In the genomic region with DNA sequence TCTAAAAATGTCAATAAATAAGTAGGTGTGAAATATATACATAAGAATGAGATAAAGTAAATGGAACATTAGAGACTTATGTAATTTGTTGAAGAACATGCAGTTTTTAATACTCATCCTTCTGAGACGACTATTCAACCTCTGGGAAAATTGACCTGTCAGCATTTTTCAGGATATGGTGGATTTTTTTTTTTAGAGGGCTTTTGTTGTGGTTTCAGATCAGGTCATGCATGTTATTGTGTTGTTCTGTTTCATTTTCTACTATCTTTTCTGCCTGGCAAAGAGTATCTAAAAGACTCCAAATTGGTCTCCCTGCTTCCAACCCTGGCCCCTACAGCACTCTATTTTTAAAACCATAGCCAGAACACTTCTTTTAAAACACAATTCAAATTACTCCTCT, we compare ENCODE assay signal across 23 cellular contexts.
"Had no signal": no experiment of that assay in that cellular context is flagged by ENCODE, and none has a peak within 500 bp of the region (broad histone marks: within the 10 kb centered on the region; RNA-seq: fewer than 3 reads in every experiment).

No MANE protein-coding gene starts in this region.

- DNase-seq: dorsolateral prefrontal cortex; effector CD4-positive, alpha-beta T cell; foreskin fibroblast; gastrocnemius medialis; head of caudate nucleus; left ventricle myocardium superior; lower lobe of right lung; natural killer cell; stimulated activated CD4-positive, alpha-beta T cell treated with anti-CD3 and anti-CD28 coated beads, Interleukin-12 subunit alpha, Interleukin-12 subunit beta, amount 100 ng/mL, for 4 hours; stimulated activated CD4-positive, alpha-beta T cell treated with anti-CD3 and anti-CD28 coated beads, Interleukin-1b, Interleukin-23, amount 100 ng/mL, for 48 hours; stimulated activated CD4-positive, alpha-beta T cell treated with anti-CD3 and anti-CD28 coated beads, Interleukin-4, amount 100 ng/mL, for 1 hour; stimulated activated CD8-positive, alpha-beta memory T cell treated with anti-CD3 and anti-CD28 coated beads, Interleukin-4, amount 100 ng/mL, for 48 hours; stimulated activated naive CD4-positive, alpha-beta T cell; stomach; thyroid gland; trophoblast cell had no signal

- H3K4me1 ChIP-seq: gastrocnemius medialis, lower lobe of right lung, parathyroid adenoma, stomach, thyroid gland had no signal

- H3K4me2 ChIP-seq: smooth muscle cell had no signal

- H2AFZ ChIP-seq: parathyroid adenoma had no signal

- H3K79me2 ChIP-seq: parathyroid adenoma had no signal

- H3K27me3 Mint-ChIP-seq: progenitor cell of endocrine pancreas had no signal

- H3K27me3 ChIP-seq: dorsolateral prefrontal cortex, gastrocnemius medialis, neutrophil, stomach, thyroid gland had no signal

- H3K27ac ChIP-seq: dorsolateral prefrontal cortex, epithelial cell of prostate, gastrocnemius medialis, lower lobe of right lung, neutrophil, parathyroid adenoma, stomach, thyroid gland had no signal

- H3K4me1 Mint-ChIP-seq: natural killer cell had no signal

- H3K9ac ChIP-seq: parathyroid adenoma had no signal

- H3K4me3 Mint-ChIP-seq: natural killer cell had no signal

- ATAC-seq: esophagus mucosa, gastrocnemius medialis, left ventricle myocardium superior, lower lobe of right lung, natural killer cell, sciatic nerve had no signal

- H3K36me3 ChIP-seq: gastrocnemius medialis, lower lobe of right lung, neutrophil, stomach, thyroid gland had no signal

- H3K27ac Mint-ChIP-seq: natural killer cell, progenitor cell of endocrine pancreas had no signal

- H3K4me3 ChIP-seq: dorsolateral prefrontal cortex, gastrocnemius medialis, lower lobe of right lung, smooth muscle cell, stomach, thyroid gland had no signal

- H3K9me3 ChIP-seq: gastrocnemius medialis, lower lobe of right lung, neutrophil, stomach, thyroid gland had no signal
